13 cellular contexts compared by ENCODE assay signal in the genomic region with DNA sequence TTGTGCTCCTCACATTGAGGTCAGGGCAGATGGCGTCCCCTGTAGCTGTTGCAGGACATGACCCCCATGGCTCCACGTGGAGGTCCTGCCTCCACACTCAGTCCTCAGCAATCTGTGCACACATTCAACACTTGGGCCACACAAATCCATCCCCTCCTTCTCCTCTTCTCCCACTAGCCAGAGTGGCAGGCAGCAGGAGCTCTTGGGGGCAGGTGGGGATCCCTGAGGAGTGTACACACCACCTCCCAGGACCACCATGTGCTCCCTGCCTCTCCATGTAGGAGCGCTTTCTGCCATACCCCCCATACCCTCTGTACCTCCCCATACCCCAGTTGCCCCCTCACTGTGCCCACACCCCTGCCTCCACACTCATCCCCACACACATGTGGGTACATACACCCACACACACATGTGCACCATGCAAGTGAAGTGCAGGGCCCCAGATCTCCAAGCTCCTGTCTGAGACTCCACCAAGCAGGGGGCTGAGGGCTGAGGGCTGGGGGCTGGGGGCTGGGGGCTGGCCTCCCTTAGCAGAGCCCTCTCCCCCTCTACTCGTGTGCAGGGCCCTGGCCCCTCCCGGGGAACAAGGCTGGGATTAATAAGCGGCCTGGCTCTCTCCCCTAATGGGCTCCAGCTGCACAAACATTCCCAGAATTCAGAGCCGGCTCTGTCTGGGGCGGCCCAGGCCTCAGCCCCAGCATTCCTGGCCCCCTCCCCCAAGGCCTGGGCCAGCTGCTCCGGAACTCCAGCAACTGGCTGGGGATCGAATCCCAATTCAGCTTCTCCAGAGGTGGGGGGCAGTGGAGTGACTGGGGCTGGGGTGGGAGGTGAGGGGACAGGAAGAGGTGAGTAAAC. TPM values are rescaled to one million over a fixed set of nuclear protein-coding genes. Genes with fewer than 3 reads are reported as not detected.
DNase-seq lines count a peak whose midpoint lies in the region; ATAC-seq lines count a peak whose summit lies in the region.
"Had no signal": no experiment of that assay in that cellular context is flagged by ENCODE, and none has a peak within 500 bp of the region (broad histone marks: within the 10 kb centered on the region; RNA-seq: fewer than 3 reads in every experiment).

No MANE protein-coding gene starts in this region.

- POLR2A ChIA-PET in activated CD8-positive, alpha-beta T cell treated with anti-CD3 and anti-CD28 coated beads, Interleukin-2, amount 10 ng/mL, durations not matched to agents 7 days and 5 days (lab: Charles Lee): interaction anchor here (0.9 kb wide), 1 partner anchor 21 kb away, joined by 3 read pairs; no protein-coding TSS in a partner anchor

- no peak overlapping the region for H3K4me2 ChIP-seq in GM23248 (ENCODE audit: unreplicated experiment)

- H4K20me1 ChIP-seq in GM23248 (ENCODE audit: insufficient read depth): no peaks in the 10 kb centered on the region

- H3F3A ChIP-seq in GM23248 (ENCODE audit: insufficient read depth): no peaks in the 10 kb centered on the region

- no peaks in the 10 kb centered on the region for H3K27me3 ChIP-seq in GM23248 (replicated peaks; ENCODE audit: insufficient read depth)

- H2AFZ ChIP-seq in GM23248: peak overlapping the region; percentile 54

- H3K36me3 Mint-ChIP-seq in activated CD8-positive, alpha-beta T cell treated with anti-CD3 and anti-CD28 coated beads, Interleukin-2, amount 10 ng/mL, durations not matched to agents 7 days and 5 days (ENCODE audit: low read depth): no peaks in the 10 kb centered on the region
- H3K36me3 Mint-ChIP-seq: activated naive CD8-positive, alpha-beta T cell; natural killer cell had no signal

- no peak overlapping the region for H3K27ac ChIP-seq in GM23248
- H3K27ac ChIP-seq: HL-60 had no signal

- no peaks in the 10 kb centered on the region for H3K9me3 ChIP-seq in GM23248 (ENCODE audit: low read depth)

- no peaks in the 10 kb centered on the region for H3K9me3 Mint-ChIP-seq in activated CD8-positive, alpha-beta T cell treated with anti-CD3 and anti-CD28 coated beads, Interleukin-2, amount 10 ng/mL, durations not matched to agents 7 days and 5 days (ENCODE audit: insufficient read depth)
- H3K9me3 Mint-ChIP-seq: activated B cell treated with CpG ODN at 0.5 μM for 24 hours, natural killer cell had no signal

- no peak overlapping the region for H3K4me3 ChIP-seq in GM23248

- H3K4me1 ChIP-seq in GM23248 (ENCODE audit: insufficient read depth): peaks cover 17% of the 10 kb centered on the region

- H3K27me3 Mint-ChIP-seq in activated CD8-positive, alpha-beta T cell treated with anti-CD3 and anti-CD28 coated beads, Interleukin-2, amount 10 ng/mL, durations not matched to agents 7 days and 5 days (ENCODE audit: low read depth): peaks cover 3% of the 10 kb centered on the region

- in situ Hi-C loops in GM23248 (cut with MboI): no loop called here

- H3K9ac ChIP-seq in GM23248: no peak overlapping the region

- CTCF ChIA-PET in activated CD8-positive, alpha-beta T cell treated with anti-CD3 and anti-CD28 coated beads, Interleukin-2, amount 10 ng/mL, durations not matched to agents 7 days and 5 days (lab: Charles Lee): no interaction called here

- H3K36me3 ChIP-seq in GM23248 (ENCODE audit: low read depth): no peaks in the 10 kb centered on the region

- H3K4me1 Mint-ChIP-seq in activated CD8-positive, alpha-beta T cell treated with anti-CD3 and anti-CD28 coated beads, Interleukin-2, amount 10 ng/mL, durations not matched to agents 7 days and 5 days (ENCODE audit: low read depth): no peaks in the 10 kb centered on the region
- H3K4me1 Mint-ChIP-seq: activated B cell treated with CpG ODN at 0.5 μM for 24 hours, natural killer cell had no signal

- no peaks in the 10 kb centered on the region for H3K79me2 ChIP-seq in GM23248 (ENCODE audit: insufficient read depth)

- no peak overlapping the region for H3K4me3 Mint-ChIP-seq in activated CD8-positive, alpha-beta T cell treated with anti-CD3 and anti-CD28 coated beads, Interleukin-2, amount 10 ng/mL, durations not matched to agents 7 days and 5 days
- H3K4me3 Mint-ChIP-seq: activated B cell treated with CpG ODN at 0.5 μM for 24 hours; activated naive CD8-positive, alpha-beta T cell; natural killer cell had no signal

- ATAC-seq in activated CD8-positive, alpha-beta T cell treated with anti-CD3 and anti-CD28 coated beads, Interleukin-2, amount 10 ng/mL, durations not matched to agents 7 days and 5 days: no peak
- ATAC-seq in HG02938 (IDR thresholded peaks at IDR 0.05; ENCODE audit: unreplicated experiment): no peak

- H3K9me2 ChIP-seq in GM23248 (ENCODE audit: insufficient read depth): no peaks in the 10 kb centered on the region

- DNase-seq in GM23248 (peak; percentile 61), NCI-H345 treated with DMSO at 0.1 percent for 48 hours (lab: John Stamatoyannopoulos, UW; ENCODE audit: unreplicated experiment) (peak; percentile 55), epidermal melanocyte (ENCODE audit: insufficient read length, low spot score) (peak; percentile 52), retina (peak; percentile 47)
- no peak for DNase-seq in effector CD8-positive, alpha-beta T cell (lab: John Stamatoyannopoulos, UW)
- DNase-seq in activated CD8-positive, alpha-beta T cell treated with anti-CD3 and anti-CD28 coated beads, Interleukin-2, amount 10 ng/mL, durations not matched to agents 7 days and 5 days: no peak
- DNase-seq: activated B cell treated with CpG ODN at 0.5 μM for 24 hours, foreskin melanocyte, natural killer cell, NCI-H524 had no signal

- no peak overlapping the region for H3K27ac Mint-ChIP-seq in activated CD8-positive, alpha-beta T cell treated with anti-CD3 and anti-CD28 coated beads, Interleukin-2, amount 10 ng/mL, durations not matched to agents 7 days and 5 days
- H3K27ac Mint-ChIP-seq: activated B cell treated with CpG ODN at 0.5 μM for 24 hours; activated naive CD8-positive, alpha-beta T cell; natural killer cell had no signal

- 23 to 27% methylated on average over 9 to 10 of the region's 10 CpGs for WGBS in GM23248 (ENCODE audit: low coverage in 1 of 2, low lambda C conversion rate in 2 of 2, missing lambda C conversion rate in 2 of 2), 2 experiments

RNA-seq across cellular contexts. Expression of a gene that starts 48.2 kb away (rescaled TPM):
- total RNA-seq in GM23248 (2014; rRNA removed; shearing (Covaris generic)): not detected in 2 replicates
- 0.34 and 0.65 TPM in 2 replicates for polyA plus RNA-seq in GM23248 (2016; fragmentation: Nextera tagmentation; extraction: Ambion mirVana)
- under 1 TPM; 0.16 to 0.26 TPM for total RNA-seq in activated CD8-positive, alpha-beta T cell treated with anti-CD3 and anti-CD28 coated beads, Interleukin-2, amount 10 ng/mL, durations not matched to agents 7 days and 5 days
- total RNA-seq: natural killer cell had no signal

RNA-seq across cellular contexts. Expression of a gene that starts 50.8 kb away (rescaled TPM):
- 13.4 and 21.4 TPM in 2 replicates for total RNA-seq in GM23248 (2014; rRNA removed; shearing (Covaris generic))
- polyA plus RNA-seq in GM23248 (2016; fragmentation: Nextera tagmentation; extraction: Ambion mirVana): 6.3 and 7.1 TPM in 2 replicates
- under 1 TPM; 0.26 to 0.29 TPM for total RNA-seq in activated CD8-positive, alpha-beta T cell treated with anti-CD3 and anti-CD28 coated beads, Interleukin-2, amount 10 ng/mL, durations not matched to agents 7 days and 5 days

Comparison
In these comparisons a context has a peak if more than half of its experiments do, and no peak if none do; other contexts are left out.
1. DNase-seq: peak in GM23248 (single experiment), NCI-H345 treated with DMSO at 0.1 percent for 48 hours (single experiment), epidermal melanocyte (single experiment) and retina (single experiment); none in effector CD8-positive, alpha-beta T cell (single experiment) and activated CD8-positive, alpha-beta T cell treated with anti-CD3 and anti-CD28 coated beads, Interleukin-2, amount 10 ng/mL, durations not matched to agents 7 days and 5 days (single experiment).
2. RNA of a gene that starts 50.8 kb away (total RNA-seq): 13.4 to 21.4 TPM in GM23248; 0.26 to 0.29 TPM in activated CD8-positive, alpha-beta T cell treated with anti-CD3 and anti-CD28 coated beads, Interleukin-2, amount 10 ng/mL, durations not matched to agents 7 days and 5 days; every median in the first group is over 10 times any median in the second.